Comparison of ENCODE assay signal across 10 cellular contexts in the genomic region with DNA sequence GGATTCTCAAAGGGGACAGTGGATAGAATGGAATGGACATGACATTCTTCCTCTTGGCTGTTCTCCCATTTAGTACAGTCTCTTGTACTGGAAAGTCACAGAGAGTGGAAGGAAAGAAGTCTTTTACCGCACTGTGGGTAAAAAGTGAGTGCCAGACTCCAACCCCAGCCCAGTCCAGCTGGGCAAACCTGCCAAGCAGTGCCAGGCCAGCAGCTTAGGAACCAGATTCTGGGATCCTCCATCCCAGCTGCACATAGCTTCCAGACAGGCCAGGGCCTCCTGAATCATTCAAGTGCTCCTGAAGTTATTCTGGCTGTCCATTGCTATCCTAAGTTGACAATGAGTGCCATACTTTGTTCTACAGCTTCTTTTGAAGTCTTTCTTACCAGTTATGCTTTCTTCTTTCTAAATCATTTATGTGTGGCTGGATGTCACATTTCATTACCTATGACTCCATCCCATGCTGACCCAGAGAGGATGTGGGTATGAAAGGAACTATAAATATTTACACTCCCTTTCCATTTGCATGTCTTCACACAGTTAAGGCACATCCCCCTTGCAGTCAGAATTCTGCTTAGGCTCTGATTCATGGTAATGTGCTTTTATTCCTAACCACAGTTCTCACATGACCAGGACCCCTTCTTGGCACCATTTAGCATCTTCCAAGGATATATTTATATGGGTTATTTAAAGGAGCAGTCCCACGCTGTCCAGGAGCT.
DNase-seq lines count a peak whose midpoint lies in the region; TF ChIP-seq lines count a peak whose summit lies in the region.
"Had no signal": no experiment of that assay in that cellular context is flagged by ENCODE, and none has a peak within 500 bp of the region (broad histone marks: within the 10 kb centered on the region; RNA-seq: fewer than 3 reads in every experiment).

No MANE protein-coding gene starts in this region.

- H3K27me3 ChIP-seq in BLaER1 treated with 17β-estradiol and CSF1 and Interleukin-3, amounts not matched to agents 10 nM and 100 nM, result no peaks in the 10 kb centered on the region
- H3K27me3 ChIP-seq in mammary epithelial cell (ENCODE audit: insufficient read depth, low read length) (no peaks in the 10 kb centered on the region), neuronal stem cell (ENCODE audit: control insufficient read depth in 3 of 3, insufficient read depth in 3 of 3, low read depth in 1 of 3, low read length in 3 of 3) (no peaks in the 10 kb centered on the region)

- in situ Hi-C loops in mammary epithelial cell (cut with MboI; ENCODE audit: low sequenced_read_pairs in 2 of 2), result no loop called here

- H3K14ac ChIP-seq in neuronal stem cell (ENCODE audit: low read length), result no peak overlapping the region

- H4K91ac ChIP-seq in neuronal stem cell (ENCODE audit: low read depth, low read length, poor library complexity), result no peak overlapping the region

- H2BK5ac ChIP-seq in neuronal stem cell (ENCODE audit: low read length), result no peak overlapping the region

- no peaks in the 10 kb centered on the region for H3K4me1 Mint-ChIP-seq in T-helper 2 cell treated with Interferon-gamma antibody and Interleukin-4, amounts not matched to agents 5 μg/mL and 100 μg/mL, for 36 hours (ENCODE audit: low read depth)
- H3K4me1 Mint-ChIP-seq: nephron had no signal

- 53% methylated on average over 2 of the region's 2 CpGs for WGBS in mammary epithelial cell (ENCODE audit: low coverage, missing lambda C conversion rate)
- no CpG with 5 or more reads among the region's 2 CpGs for WGBS in neuronal stem cell (ENCODE audit: extremely low coverage in 2 of 2, insufficient read length in 2 of 2, insufficient replicate concordance in 1 of 2), 2 donors

- H2AFZ ChIP-seq in mammary epithelial cell (ENCODE audit: low read depth, low read length), result peak overlapping the region; percentile 72
- peak overlapping the region; percentile 54 for H2AFZ ChIP-seq in neuronal stem cell (ENCODE audit: low read length)

- no peaks in the 10 kb centered on the region for H3K9me3 Mint-ChIP-seq in T-helper 2 cell treated with Interferon-gamma antibody and Interleukin-4, amounts not matched to agents 5 μg/mL and 100 μg/mL, for 36 hours
- H3K9me3 Mint-ChIP-seq: dendritic cell treated with granulocyte-macrophage colony-stimulating factor and Interleukin-4, amounts not matched to agents 40 ng/mL and 50 ng/mL, for 4 days; nephron had no signal

- H3K23ac ChIP-seq in neuronal stem cell (ENCODE audit: low read depth, low read length, poor library complexity), result no peak overlapping the region

- no peaks in the 10 kb centered on the region for H3K9me3 ChIP-seq in BLaER1 treated with 17β-estradiol and CSF1 and Interleukin-3, amounts not matched to agents 10 nM and 100 nM (replicated peaks in 1 of 11)
- H3K9me3 ChIP-seq in mammary epithelial cell (replicated peaks; ENCODE audit: insufficient read depth, low read length) (no peaks in the 10 kb centered on the region), neuronal stem cell (replicated peaks in 1 of 2; ENCODE audit: control insufficient read depth in 2 of 2, insufficient read depth in 1 of 2, low read depth in 1 of 2, low read length in 2 of 2) (no peaks in the 10 kb centered on the region)

- H3K18ac ChIP-seq in neuronal stem cell (ENCODE audit: low read length), result peak overlapping the region; percentile 13

- H4K8ac ChIP-seq in neuronal stem cell (ENCODE audit: low read depth, low read length), result no peak overlapping the region

- CTCF ChIA-PET in mammary epithelial cell (lab: Charles Lee; ENCODE audit: low non-redundant PET), result no interaction called here

- dilution Hi-C loops in mammary epithelial cell (cut with HindIII; ENCODE audit: low sequenced_read_pairs), result no loop called here

- no peaks in the 10 kb centered on the region for H3K27me3 Mint-ChIP-seq in T-helper 2 cell treated with Interferon-gamma antibody and Interleukin-4, amounts not matched to agents 5 μg/mL and 100 μg/mL, for 36 hours (ENCODE audit: low read depth)
- H3K27me3 Mint-ChIP-seq: dendritic cell treated with granulocyte-macrophage colony-stimulating factor and Interleukin-4, amounts not matched to agents 40 ng/mL and 50 ng/mL, for 4 days had no signal

- no peaks in the 10 kb centered on the region for H3K36me3 Mint-ChIP-seq in T-helper 2 cell treated with Interferon-gamma antibody and Interleukin-4, amounts not matched to agents 5 μg/mL and 100 μg/mL, for 36 hours (ENCODE audit: low read depth)

- no peak overlapping the region for H3K4me3 Mint-ChIP-seq in T-helper 2 cell treated with Interferon-gamma antibody and Interleukin-4, amounts not matched to agents 5 μg/mL and 100 μg/mL, for 36 hours
- H3K4me3 Mint-ChIP-seq: dendritic cell treated with granulocyte-macrophage colony-stimulating factor and Interleukin-4, amounts not matched to agents 40 ng/mL and 50 ng/mL, for 4 days; nephron had no signal

- no peak overlapping the region for H2BK15ac ChIP-seq in neuronal stem cell (ENCODE audit: low read length)

- H3K27ac Mint-ChIP-seq in T-helper 2 cell treated with Interferon-gamma antibody and Interleukin-4, amounts not matched to agents 5 μg/mL and 100 μg/mL, for 36 hours, result no peak overlapping the region
- H3K27ac Mint-ChIP-seq: dendritic cell treated with granulocyte-macrophage colony-stimulating factor and Interleukin-4, amounts not matched to agents 40 ng/mL and 50 ng/mL, for 4 days; nephron had no signal

- no peaks in the 10 kb centered on the region for H3K79me2 ChIP-seq in mammary epithelial cell (ENCODE audit: insufficient read depth, low read length)

- no peak overlapping the region for H3K27ac ChIP-seq in BLaER1 treated with 17β-estradiol and CSF1 and Interleukin-3, amounts not matched to agents 10 nM and 100 nM
- H3K27ac ChIP-seq in mammary epithelial cell (ENCODE audit: insufficient read depth, low read depth, low read length) (no peak overlapping the region), neuronal stem cell (replicated peaks; ENCODE audit: low read length) (no peak overlapping the region)

- no TSS peak for BruUV-seq in mammary epithelial cell (replicated peaks; lab: Mats Ljungman, UMichigan)

- no peak overlapping the region for H2AK5ac ChIP-seq in neuronal stem cell (ENCODE audit: low read depth, low read length)

- H3K79me1 ChIP-seq in neuronal stem cell (ENCODE audit: low read depth, low read length), result no peaks in the 10 kb centered on the region

- intact Hi-C loops in mammary epithelial cell (cut with micrococcal nuclease), result no loop called here

- no peak overlapping the region for H3K4me3 ChIP-seq in BLaER1 treated with 17β-estradiol and CSF1 and Interleukin-3, amounts not matched to agents 10 nM and 100 nM
- H3K4me3 ChIP-seq in mammary epithelial cell (replicated peaks in 1 of 3; ENCODE audit: insufficient read depth in 1 of 3, low read depth in 2 of 3, low read length in 3 of 3), result no peak overlapping the region
- no peak overlapping the region for H3K4me3 ChIP-seq in neuronal stem cell (ENCODE audit: low read length in 2 of 2)

- H2BK120ac ChIP-seq in neuronal stem cell (ENCODE audit: low read depth, low read length), result no peak overlapping the region

- no peaks in the 10 kb centered on the region for H4K20me1 ChIP-seq in BLaER1 treated with 17β-estradiol and CSF1 and Interleukin-3, amounts not matched to agents 10 nM and 100 nM
- no peaks in the 10 kb centered on the region for H4K20me1 ChIP-seq in mammary epithelial cell (ENCODE audit: insufficient read depth, low read length)

- H2BK12ac ChIP-seq in neuronal stem cell (ENCODE audit: low read length), result no peak overlapping the region

- no peaks in the 10 kb centered on the region for H3K36me3 ChIP-seq in BLaER1 treated with 17β-estradiol and CSF1 and Interleukin-3, amounts not matched to agents 10 nM and 100 nM
- H3K36me3 ChIP-seq in mammary epithelial cell (ENCODE audit: insufficient read depth, low read length) (no peaks in the 10 kb centered on the region), neuronal stem cell (replicated peaks in 1 of 2; ENCODE audit: control insufficient read depth in 2 of 2, insufficient read depth in 2 of 2, low read length in 2 of 2) (no peaks in the 10 kb centered on the region)

- peak overlapping the region in 9 of 11 experiments; percentile 0 to 36 (median 13); a peak in 7 of 22 replicates for H3K4me2 ChIP-seq in BLaER1 treated with 17β-estradiol and CSF1 and Interleukin-3, amounts not matched to agents 10 nM and 100 nM
- H3K4me2 ChIP-seq in mammary epithelial cell (ENCODE audit: insufficient read depth, low read depth, low read length), result peak overlapping the region; percentile 5
- H3K4me2 ChIP-seq in neuronal stem cell (ENCODE audit: insufficient read depth, low read length, poor library complexity, severe bottlenecking), result no peak overlapping the region

- no peak overlapping the region for H3K4ac ChIP-seq in neuronal stem cell (ENCODE audit: low read length)

- DNase-seq in M059J (ENCODE audit: low read depth), result peak; percentile 99
- DNase-seq in mammary epithelial cell, result peak; percentile 58
- DNase-seq in neuronal stem cell (ENCODE audit: low spot score), result no peak
- DNase-seq in T-helper 2 cell treated with Interferon-gamma antibody and Interleukin-4, amounts not matched to agents 5 μg/mL and 100 μg/mL, for 36 hours (ENCODE audit: low spot score), result no peak
- no peak for DNase-seq in activated CD4-positive, alpha-beta T cell treated with anti-CD3 and anti-CD28 coated beads for 4 hours
- DNase-seq in islet precursor cell, result no peak
- no peak for DNase-seq in germinal center (ENCODE audit: low spot score)

- no peak for TF ChIP-seq CTCF in mammary epithelial cell (conservative IDR thresholded peaks at IDR 0.05 in 1 of 2, IDR thresholded peaks at IDR 0.05 in 1 of 2; ENCODE audit: extremely low read depth in 1 of 2, insufficient read depth in 1 of 2, low read depth in 1 of 2, low read length in 2 of 2)

- H3K9ac ChIP-seq in BLaER1 treated with 17β-estradiol and CSF1 and Interleukin-3, amounts not matched to agents 10 nM and 100 nM, result no peak overlapping the region
- no peak overlapping the region for H3K9ac ChIP-seq in mammary epithelial cell (ENCODE audit: insufficient read depth, low read length)
- H3K9ac ChIP-seq in neuronal stem cell (ENCODE audit: low read depth, low read length, poor library complexity), result no peak overlapping the region

- peaks cover 0 to 9% (median 8%) of the 10 kb centered on the region in 10 experiments; a peak in 5 of 20 replicates for H3K4me1 ChIP-seq in BLaER1 treated with 17β-estradiol and CSF1 and Interleukin-3, amounts not matched to agents 10 nM and 100 nM
- H3K4me1 ChIP-seq in mammary epithelial cell (ENCODE audit: insufficient read depth, low read length) (peaks cover 15% of the 10 kb centered on the region), neuronal stem cell (ENCODE audit: control insufficient read depth in 2 of 2, insufficient read depth in 1 of 2, low read depth in 1 of 2, low read length in 2 of 2) (peaks cover 2 to 3% of the 10 kb centered on the region in 2 donors)

Comparison
In these comparisons a context has a peak if more than half of its experiments do, and no peak if none do; other contexts are left out.
1. DNase-seq: peak in M059J (single experiment) and mammary epithelial cell (single experiment); none in neuronal stem cell (single experiment), T-helper 2 cell treated with Interferon-gamma antibody and Interleukin-4, amounts not matched to agents 5 μg/mL and 100 μg/mL, for 36 hours (single experiment), activated CD4-positive, alpha-beta T cell treated with anti-CD3 and anti-CD28 coated beads for 4 hours (0 of 2), islet precursor cell (single experiment) and germinal center (single experiment).